1 cellular context compared by ENCODE assay signal in genomic region chr11:8403310-8403709, GRCh38.
TF ChIP-seq lines count a peak whose summit lies in the region.

No MANE protein-coding gene starts in this region.

TF ChIP-seq in K562, 482 proteins besides CTCF, POLR2A, EP300 and RAD21 (continued from another document):
- TF ChIP-seq ZNF174 (CRISPR knock-in tag; IDR thresholded peaks at IDR 0.05), result no peak
- TF ChIP-seq HOMEZ (CRISPR knock-in tag; IDR thresholded peaks at IDR 0.05), result no peak
- TF ChIP-seq HIVEP1 (CRISPR knock-in tag; IDR thresholded peaks at IDR 0.05), result no peak
- no peak for TF ChIP-seq ZNF347 (CRISPR knock-in tag; IDR thresholded peaks at IDR 0.05; ENCODE audit: low read depth)
- no peak for TF ChIP-seq SREBF2 (CRISPR knock-in tag; IDR thresholded peaks at IDR 0.05)
- no peak for TF ChIP-seq HDAC3 (IDR thresholded peaks at IDR 0.05; ENCODE audit: borderline replicate concordance, partially characterized antibody)
- TF ChIP-seq BRF2 (IDR thresholded peaks at IDR 0.05; ENCODE audit: borderline replicate concordance, insufficient read depth, insufficient read length), result no peak
- no peak for TF ChIP-seq ZNF24 (IDR thresholded peaks at IDR 0.05)
- no peak for TF ChIP-seq HNRNPH1 (optimal IDR thresholded peaks at IDR 0.05; ENCODE audit: low read depth, low read length)
- TF ChIP-seq CREB3L1 (IDR thresholded peaks at IDR 0.05; ENCODE audit: borderline replicate concordance, low read depth), result no peak
- TF ChIP-seq HOXB6 (CRISPR knock-in tag; IDR thresholded peaks at IDR 0.05; ENCODE audit: borderline replicate concordance), result no peak
- TF ChIP-seq PRMT5 (CRISPR knock-in tag; IDR thresholded peaks at IDR 0.05), result peak; percentile 44; the same call in 1 of the 2 replicates
- no peak for TF ChIP-seq ZZZ3 (IDR thresholded peaks at IDR 0.05)
- TF ChIP-seq REST (CRISPR knock-in tag; IDR thresholded peaks at IDR 0.05; ENCODE audit: low read depth), result peak; percentile 84; the same call in 1 of the 2 replicates
- TF ChIP-seq MBD1 (CRISPR knock-in tag; IDR thresholded peaks at IDR 0.05), result no peak
- TF ChIP-seq ZNF384 (IDR thresholded peaks at IDR 0.05; ENCODE audit: low read depth, low read length), result no peak
- no peak for TF ChIP-seq SUPT5H (IDR thresholded peaks at IDR 0.05)
- TF ChIP-seq MIER1 (IDR thresholded peaks at IDR 0.05; ENCODE audit: low read depth), result peak; percentile 81
- no peak for TF ChIP-seq HMGXB4 (CRISPR knock-in tag; IDR thresholded peaks at IDR 0.05)
- TF ChIP-seq PREB (CRISPR knock-in tag; IDR thresholded peaks at IDR 0.05), result no peak
- TF ChIP-seq PTTG1 (tag; IDR thresholded peaks at IDR 0.05; ENCODE audit: low read depth), result no peak
TF ChIP-seq in K562: peak in this region for 4.
